In genomic region chr9:136882109-136882946, GRCh38 we compare ENCODE assay signal across 9 cellular contexts. TPM values are rescaled to one million over a fixed set of nuclear protein-coding genes. Genes with fewer than 3 reads are reported as not detected.
DNase-seq lines count a peak whose midpoint lies in the region; ATAC-seq and TF ChIP-seq lines count a peak whose summit lies in the region.
"Had no signal": no experiment of that assay in that cellular context is flagged by ENCODE, and none has a peak within 500 bp of the region (broad histone marks: within the 10 kb centered on the region; RNA-seq: fewer than 3 reads in every experiment).

No MANE protein-coding gene starts in this region.

- H3K9ac ChIP-seq in PC-3 (ENCODE audit: low read length), result peak overlapping the region; percentile 34; the same call in 1 of the 2 replicates

- H3K4me1 ChIP-seq in PC-3 (ENCODE audit: insufficient read depth, low read length) (peaks cover 10% of the 10 kb centered on the region; the same call in 1 of the 2 replicates), left ventricle myocardium inferior (peaks cover 33% of the 10 kb centered on the region)

- CTCF ChIA-PET in AG04450 (lab: Charles Lee), result interaction anchor here (0.9 kb wide), 1 partner anchor 66 kb away, joined by 3 read pairs; no protein-coding TSS in a partner anchor
- CTCF ChIA-PET in PC-3 (lab: Charles Lee), result no interaction called here

- POLR2A ChIA-PET in AG04450 (lab: Yijun Ruan, JAX), result interaction anchor here (0.8 to 0.9 kb wide), 3 partner anchors 16 to 204 kb away, joined by 3 to 4 read pairs (median 3); partner anchors contain the start of genes EDF1, FBXW5 and MAN1B1
- POLR2A ChIA-PET in PC-3 (lab: Charles Lee; ENCODE audit: unreplicated experiment), result no interaction called here

- BruUV-seq in PC-3 (replicated peaks; lab: Mats Ljungman, UMichigan), result no TSS peak

- H3K4me3 ChIP-seq in AG04450 (ENCODE audit: low read depth, low read length) (peak overlapping the region; percentile 38), PC-3 (ENCODE audit: low read length) (no peak overlapping the region), left ventricle myocardium inferior (peak overlapping the region; percentile 14)

- no peaks in the 10 kb centered on the region for H3F3A ChIP-seq in PC-3 (ENCODE audit: low read length, unreplicated experiment)

- no peaks in the 10 kb centered on the region for H3K36me3 ChIP-seq in PC-3 (ENCODE audit: low read depth, low read length)
- no peaks in the 10 kb centered on the region for H3K36me3 ChIP-seq in left ventricle myocardium inferior
- H3K36me3 ChIP-seq: thyroid gland had no signal

- DNase-seq in AG04450 (ENCODE audit: low read depth, low spot score) (peak; percentile 37), PC-3 (peak; percentile 64), left ventricle myocardium inferior (no peak), anterior cingulate cortex (lab: John Stamatoyannopoulos, UW) (no peak)
- peak; percentile 67 to 80 for DNase-seq in activated T-helper 1 cell treated with anti-CD3 and anti-CD28 coated beads, Interleukin-2, amount 50 U/mL, for 16 hours (ENCODE audit: low read depth in 1 of 2, low spot score in 1 of 2)
- peak; percentile 94 for DNase-seq in stimulated activated CD4-positive, alpha-beta T cell treated with anti-CD3 and anti-CD28 coated beads, Interleukin-1b, Interleukin-23, amount 100 ng/mL, for 48 hours

- H3K79me2 ChIP-seq in PC-3 (ENCODE audit: low read length), result peaks cover 14% of the 10 kb centered on the region

- H3K27ac ChIP-seq in AG04450 (ENCODE audit: low read depth, low read length) (peak overlapping the region; percentile 31), PC-3 (ENCODE audit: low read length) (peak overlapping the region; percentile 54), left ventricle myocardium inferior (replicated peaks) (peak overlapping the region; percentile 53)

- H3K27me3 ChIP-seq in AG04450 (ENCODE audit: control insufficient read depth, insufficient read depth, low read length), result no peaks in the 10 kb centered on the region
- no peaks in the 10 kb centered on the region for H3K27me3 ChIP-seq in PC-3 (ENCODE audit: low read length)
- no peaks in the 10 kb centered on the region for H3K27me3 ChIP-seq in left ventricle myocardium inferior (ENCODE audit: low read depth)
- H3K27me3 ChIP-seq: thyroid gland had no signal

- H4K20me1 ChIP-seq in PC-3 (ENCODE audit: low read length), result no peaks in the 10 kb centered on the region

- H2AFZ ChIP-seq in PC-3 (ENCODE audit: low read length), result peak overlapping the region; percentile 54

- TF ChIP-seq CTCF in AG04450 (IDR thresholded peaks at IDR 0.05; ENCODE audit: low read depth, low read length) (no peak), PC-3 (conservative IDR thresholded peaks at IDR 0.05; ENCODE audit: low read depth, low read length) (no peak), left ventricle myocardium inferior (IDR thresholded peaks at IDR 0.05; ENCODE audit: borderline replicate concordance) (no peak)

- no peaks in the 10 kb centered on the region for H3K9me2 ChIP-seq in PC-3 (replicated peaks; ENCODE audit: low read length)

- H3K4me2 ChIP-seq in PC-3 (ENCODE audit: low read length), result peak overlapping the region; percentile 38

- ATAC-seq in GM21367 (IDR thresholded peaks at IDR 0.05; ENCODE audit: unreplicated experiment) (peak; percentile 21), PC-3 (peak; percentile 43), GM18907 (IDR thresholded peaks at IDR 0.05; ENCODE audit: unreplicated experiment) (no peak)

- intact Hi-C loops in PC-3 (cut with micrococcal nuclease) (no loop called here), left ventricle myocardium inferior (cut with micrococcal nuclease) (loop anchor here (10.0 kb wide), 1 partner anchor 52 kb away; no protein-coding TSS in a partner anchor)

- H3K9me3 ChIP-seq in AG04450 (ENCODE audit: control insufficient read depth, insufficient read depth, low read length) (no peaks in the 10 kb centered on the region; the same call in 1 of the 2 replicates), PC-3 (ENCODE audit: low read length) (no peaks in the 10 kb centered on the region), left ventricle myocardium inferior (replicated peaks) (no peaks in the 10 kb centered on the region)
- H3K9me3 ChIP-seq: thyroid gland had no signal

RNA-seq across cellular contexts. Expression of gene TRAF2, which starts 4.0 kb away (rescaled TPM):
- polyA plus RNA-seq in AG04450 (2011; rRNA removed), result 6.1 and 6.9 TPM in 2 replicates
- 8.3 and 10.5 TPM in 2 replicates for polyA minus RNA-seq in AG04450 (2011; rRNA and poly(A)+ RNA removed)
- total RNA-seq in PC-3 (2014; rRNA removed) (11.5 and 25.4 TPM in 2 replicates), left ventricle myocardium inferior (10.0 TPM)

RNA-seq across cellular contexts. Expression of gene EDF1, which starts 16.2 kb away (rescaled TPM):
- polyA plus RNA-seq in AG04450 (2011; rRNA removed), result 445 and 453 TPM in 2 replicates
- 160 and 189 TPM in 2 replicates for polyA minus RNA-seq in AG04450 (2011; rRNA and poly(A)+ RNA removed)
- total RNA-seq in PC-3 (2014; rRNA removed), result 544 and 562 TPM in 2 replicates
- 318 TPM for total RNA-seq in left ventricle myocardium inferior

RNA-seq across cellular contexts. Expression of gene MAMDC4, which starts 30.2 kb away (rescaled TPM):
- polyA plus RNA-seq in AG04450 (2011; rRNA removed), result 0.63 and 0.86 TPM in 2 replicates
- polyA minus RNA-seq in AG04450 (2011; rRNA and poly(A)+ RNA removed), result 0.23 and 0.30 TPM in 2 replicates
- 3.0 and 5.3 TPM in 2 replicates for total RNA-seq in PC-3 (2014; rRNA removed)
- total RNA-seq in left ventricle myocardium inferior, result 13.4 TPM

RNA-seq across cellular contexts. Expression of gene PHPT1, which starts 33.1 kb away (rescaled TPM):
- polyA plus RNA-seq in AG04450 (2011; rRNA removed), result 91.6 and 116 TPM in 2 replicates
- polyA minus RNA-seq in AG04450 (2011; rRNA and poly(A)+ RNA removed), result 22.2 and 26.3 TPM in 2 replicates
- total RNA-seq in PC-3 (2014; rRNA removed) (83.2 and 111 TPM in 2 replicates), left ventricle myocardium inferior (349 TPM)

RNA-seq across cellular contexts. Expression of gene AJM1, which starts 40.0 kb away (rescaled TPM):
- 0.26 and 0.42 TPM in 2 replicates for polyA plus RNA-seq in AG04450 (2011; rRNA removed)
- 0.22 and 0.23 TPM in 2 replicates for polyA minus RNA-seq in AG04450 (2011; rRNA and poly(A)+ RNA removed)
- total RNA-seq in PC-3 (2014; rRNA removed) (1.4 and 2.6 TPM in 2 replicates), left ventricle myocardium inferior (7.7 TPM)

Comparison
In these comparisons a context has a peak if more than half of its experiments do, and no peak if none do; other contexts are left out.
1. DNase-seq: peak in AG04450 (single experiment), PC-3 (single experiment), activated T-helper 1 cell treated with anti-CD3 and anti-CD28 coated beads, Interleukin-2, amount 50 U/mL, for 16 hours (2 of 2) and stimulated activated CD4-positive, alpha-beta T cell treated with anti-CD3 and anti-CD28 coated beads, Interleukin-1b, Interleukin-23, amount 100 ng/mL, for 48 hours (single experiment); none in left ventricle myocardium inferior (single experiment) and anterior cingulate cortex (0 of 58).
2. Peak in every context shown above with its lines, with median percentiles within 50 percentile points of each other: H3K27ac ChIP-seq.